Comparison of ENCODE assay signal across 10 cellular contexts in the genomic region with DNA sequence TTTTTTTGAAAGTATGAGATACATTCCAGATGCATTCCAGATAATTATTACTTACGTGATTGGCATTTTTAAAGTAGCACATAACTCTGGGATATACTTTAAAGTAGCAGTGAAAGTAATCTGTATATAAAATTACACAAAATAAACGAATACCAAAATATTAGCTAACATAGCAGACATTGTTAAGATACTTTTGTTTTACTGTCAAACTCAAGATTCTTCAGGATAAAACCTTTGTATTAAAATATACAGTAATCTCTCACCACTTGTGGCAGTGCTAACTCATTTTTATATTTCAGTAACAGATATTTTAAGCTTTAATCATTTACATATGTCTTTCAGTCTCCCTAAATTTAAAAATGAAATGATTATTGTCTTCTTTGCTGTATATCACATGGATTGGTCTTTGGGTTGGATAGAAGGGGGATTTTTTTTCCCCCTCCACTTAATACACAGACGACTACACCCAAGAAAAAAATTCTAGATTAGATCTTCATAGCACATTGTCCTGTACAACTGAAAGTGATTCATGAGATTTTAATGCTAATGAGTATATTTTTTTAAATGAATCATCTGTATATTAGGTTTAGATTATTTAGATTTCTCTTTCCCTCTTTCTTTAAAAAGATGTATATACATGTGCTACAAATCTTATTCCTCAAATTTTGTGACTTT. TPM values are rescaled to one million over a fixed set of nuclear protein-coding genes. Genes with fewer than 3 reads are reported as not detected.
DNase-seq lines count a peak whose midpoint lies in the region; ATAC-seq, FAIRE-seq and TF ChIP-seq lines count a peak whose summit lies in the region.
"Had no signal": no experiment of that assay in that cellular context is flagged by ENCODE, and none has a peak within 500 bp of the region (broad histone marks: within the 10 kb centered on the region; RNA-seq: fewer than 3 reads in every experiment).

No MANE protein-coding gene starts in this region.

- FAIRE-seq in small intestine (lab: Jason Lieb, UNC), result no peak

- TF ChIP-seq CTCF in brain microvascular endothelial cell (IDR thresholded peaks at IDR 0.05; ENCODE audit: low read depth, low read length, missing control alignments) (no peak), natural killer cell (IDR thresholded peaks at IDR 0.05) (no peak), RWPE1 (conservative IDR thresholded peaks at IDR 0.05; ENCODE audit: low read depth) (no peak)

- intact Hi-C loops in natural killer cell (cut with micrococcal nuclease), result no loop called here

- no peaks in the 10 kb centered on the region for H3K9me3 ChIP-seq in small intestine (ENCODE audit: control insufficient read depth, low read depth)
- H3K9me3 ChIP-seq: upper lobe of right lung had no signal

- H3K36me3 Mint-ChIP-seq in natural killer cell, result no peaks in the 10 kb centered on the region

- POLR2A ChIA-PET in RWPE1 (lab: Yijun Ruan, JAX; ENCODE audit: low non-redundant PET), result no interaction called here

- H3K4me3 ChIP-seq in brain microvascular endothelial cell (ENCODE audit: low read depth, low read length) (no peak overlapping the region), small intestine (ENCODE audit: low read depth in 1 of 2, low read length in 2 of 2) (no peak overlapping the region)
- H3K4me3 ChIP-seq: upper lobe of right lung had no signal

- no peaks in the 10 kb centered on the region for H3K27me3 Mint-ChIP-seq in natural killer cell (ENCODE audit: low read depth in 2 of 2)

- in situ Hi-C loops in brain microvascular endothelial cell (cut with HindIII; ENCODE audit: low pct_ligation_motif_present, low sequenced_read_pairs), result no loop called here

- WGBS in small intestine, 3 donors, result 52 to 57% (median 54%) methylated on average over 3 of the region's 3 CpGs

- peak overlapping the region; percentile 29 to 82 for H3K27ac Mint-ChIP-seq in natural killer cell

- no peaks in the 10 kb centered on the region for H3K36me3 ChIP-seq in brain microvascular endothelial cell (replicated peaks)
- no peaks in the 10 kb centered on the region for H3K36me3 ChIP-seq in small intestine (ENCODE audit: control insufficient read depth in 2 of 2, insufficient read depth in 2 of 2, low read length in 2 of 2)
- H3K36me3 ChIP-seq: upper lobe of right lung had no signal

- H3K4me3 Mint-ChIP-seq in natural killer cell, result no peak overlapping the region

- CTCF ChIA-PET in RWPE1 (lab: Yijun Ruan, JAX), result interaction anchor here (0.5 to 1.0 kb wide), 2 partner anchors 20 to 147 kb away, joined by 3 read pairs; no protein-coding TSS in a partner anchor

- peak overlapping the region; percentile 79 for H3K27ac ChIP-seq in brain microvascular endothelial cell
- no peak overlapping the region for H3K27ac ChIP-seq in RWPE1
- no peak overlapping the region for H3K27ac ChIP-seq in small intestine (ENCODE audit: low read depth in 1 of 2, low read length in 1 of 2)
- H3K27ac ChIP-seq: upper lobe of right lung had no signal

- H3K4me1 ChIP-seq in small intestine (ENCODE audit: control insufficient read depth in 2 of 2, insufficient read depth in 1 of 2, low read depth in 1 of 2, low read length in 1 of 2), result peaks cover 0 to 9% of the 10 kb centered on the region in 2 donors

- peaks cover 68 to 75% of the 10 kb centered on the region in 2 donors for H3K4me1 Mint-ChIP-seq in natural killer cell

- H3K9me3 Mint-ChIP-seq in natural killer cell, result no peaks in the 10 kb centered on the region

- H3K27me3 ChIP-seq in brain microvascular endothelial cell (replicated peaks), result no peaks in the 10 kb centered on the region
- no peaks in the 10 kb centered on the region for H3K27me3 ChIP-seq in small intestine (ENCODE audit: control insufficient read depth in 2 of 2, insufficient read depth in 2 of 2, low read length in 2 of 2)
- H3K27me3 ChIP-seq: upper lobe of right lung had no signal

- DNase-seq in COLO829 (ENCODE audit: low spot score) (peak; percentile 20), HT-29 (ENCODE audit: low spot score) (peak; percentile 27), brain microvascular endothelial cell (no peak), natural killer cell (no peak), RWPE1 (ENCODE audit: low spot score) (no peak), NCI-H1436 treated with DMSO at 0.1 percent for 48 hours (lab: John Stamatoyannopoulos, UW) (no peak), small intestine (no peak)
- DNase-seq: DMS79 treated with DMSO at 0.1 percent for 48 hours, NCI-H1930, upper lobe of right lung had no signal

- ATAC-seq in natural killer cell, result no peak
- ATAC-seq: upper lobe of right lung had no signal

RNA-seq across cellular contexts. Expression of gene EBLN2, which starts 24.6 kb away (rescaled TPM):
- 2.7 and 3.6 TPM in 2 replicates for total RNA-seq in HT-29 (2014; rRNA removed; shearing (Covaris generic))
- total RNA-seq in natural killer cell, result 10 to 100 TPM in 2 of 3 donors, 1 to 10 TPM in 1; 8.9 to 11.2 (median 11.0) TPM
- polyA plus RNA-seq in small intestine, result under 1 TPM in 1 of 3 donors, not detected in 2; 0.43 TPM

RNA-seq across cellular contexts. Expression of gene PPP4R2, which starts 40.2 kb away (rescaled TPM):
- total RNA-seq in HT-29 (2014; rRNA removed; shearing (Covaris generic)), result 11.9 and 19.9 TPM in 2 replicates
- 10 to 100 TPM; 50.4 to 72.8 (median 60.1) TPM for total RNA-seq in natural killer cell
- 10 to 100 TPM; 18.8 to 29.3 (median 18.9) TPM for polyA plus RNA-seq in small intestine

Comparison
In these comparisons a context has a peak if more than half of its experiments do, and no peak if none do; other contexts are left out.
1. DNase-seq: peak in COLO829 (single experiment) and HT-29 (single experiment); none in brain microvascular endothelial cell (single experiment), natural killer cell (single experiment), RWPE1 (single experiment), NCI-H1436 treated with DMSO at 0.1 percent for 48 hours (single experiment) and small intestine (single experiment).